Comparison of ENCODE assay signal across 7 cellular contexts in genomic region chr1:104057219-104057898, GRCh38.
DNase-seq lines count a peak whose midpoint lies in the region; ATAC-seq and TF ChIP-seq lines count a peak whose summit lies in the region.
"Not testable (repeated sequence)": the region's sequence is repeated elsewhere in the genome, so short reads cannot be mapped to it uniquely, and the experiment has no call there.

No MANE protein-coding gene starts in this region.

- H3K27ac ChIP-seq in SJCRH30, result peak overlapping the region; percentile 61
- not testable (repeated sequence) for H3K27ac ChIP-seq in lower lobe of right lung

- ATAC-seq in lower lobe of right lung, result peak in 1 of 2 donors; percentile 54

- DNase-seq in DMS53 treated with DMSO at 0.1 percent for 48 hours (lab: John Stamatoyannopoulos, UW; ENCODE audit: unreplicated experiment), result peak; percentile 84
- DNase-seq in HT1080 (ENCODE audit: low read depth), result peak; percentile 62
- peak; percentile 73 for DNase-seq in NCI-H2029 (lab: John Stamatoyannopoulos, UW)
- peak; percentile 26 for DNase-seq in NCI-H748 treated with DMSO at 0.1 percent for 48 hours (lab: John Stamatoyannopoulos, UW)
- peak; percentile 66 to 80 for DNase-seq in SJCRH30
- peak; percentile 8 for DNase-seq in epithelial cell of esophagus (ENCODE audit: low read depth)
- peak; percentile 85 for DNase-seq in lower lobe of right lung

- not testable (repeated sequence) for TF ChIP-seq CTCF in epithelial cell of esophagus (IDR thresholded peaks at IDR 0.05; ENCODE audit: insufficient read depth, low read depth, low read length, missing control alignments); lower lobe of right lung (IDR thresholded peaks at IDR 0.05)

- intact Hi-C loops in lower lobe of right lung (cut with DNase I), result not testable (repeated sequence)

- not testable (repeated sequence) for H3K9me3 ChIP-seq in SJCRH30 (replicated peaks); lower lobe of right lung

- not testable (repeated sequence) for H3K27me3 ChIP-seq in SJCRH30; lower lobe of right lung (ENCODE audit: low read depth)

- not testable (repeated sequence) for H3K36me3 ChIP-seq in SJCRH30, lower lobe of right lung

- not testable (repeated sequence) for H3K4me1 ChIP-seq in SJCRH30, lower lobe of right lung

- H3K4me3 ChIP-seq in SJCRH30, result peak overlapping the region; percentile 45
- H3K4me3 ChIP-seq in epithelial cell of esophagus (ENCODE audit: low read length); lower lobe of right lung: not testable (repeated sequence)

Comparison
In these comparisons a context has a peak if more than half of its experiments do, and no peak if none do; other contexts are left out.
1. DNase-seq: peak in every context shown above with its lines; median percentile 85 in lower lobe of right lung; 84 in DMS53 treated with DMSO at 0.1 percent for 48 hours; 73 in NCI-H2029; 73 in SJCRH30; 62 in HT1080; 26 in NCI-H748 treated with DMSO at 0.1 percent for 48 hours; 8 in epithelial cell of esophagus.